In genomic region chr12:45988259-45988658, GRCh38 we compare ENCODE assay signal across 11 cellular contexts. TPM values are rescaled to one million over a fixed set of nuclear protein-coding genes. Genes with fewer than 3 reads are reported as not detected.
DNase-seq lines count a peak whose midpoint lies in the region.
"Had no signal": no experiment of that assay in that cellular context is flagged by ENCODE, and none has a peak within 500 bp of the region (broad histone marks: within the 10 kb centered on the region; RNA-seq: fewer than 3 reads in every experiment).

No MANE protein-coding gene starts in this region.

- peaks cover 0 to 2% (median 0%) of the 10 kb centered on the region in 3 donors for H3K36me3 ChIP-seq in skeletal muscle tissue (ENCODE audit: control insufficient read depth in 3 of 3, insufficient read depth in 3 of 3, low read length in 3 of 3)

- peak overlapping the region in 2 of 3 donors; percentile 3 to 90 for H3K4me3 ChIP-seq in skeletal muscle tissue (ENCODE audit: low read length in 3 of 3)

- peak overlapping the region; percentile 48 to 100 (median 100) for H3K9ac ChIP-seq in skeletal muscle tissue (ENCODE audit: low read depth in 1 of 3, low read length in 3 of 3)

- peaks cover 22 to 52% (median 39%) of the 10 kb centered on the region in 3 donors for H3K4me1 ChIP-seq in skeletal muscle tissue (ENCODE audit: control insufficient read depth in 3 of 3, insufficient read depth in 3 of 3, low read length in 3 of 3)

- peak overlapping the region; percentile 58 for H3K27ac Mint-ChIP-seq in activated T-cell treated with anti-CD3 and anti-CD28 coated beads, Interleukin-2, amount 50 U/mL, for 24 hours
- H3K27ac Mint-ChIP-seq: activated T-helper 2 cell treated with anti-CD3 and anti-CD28 coated beads, Interferon-gamma antibody, Interleukin-2, Interleukin-4, amounts not matched to agents 10 μg/mL and 5 μg/mL and 100 μg/mL, durations not matched to agents 14 hours and 24 hours and 36 hours had no signal

- H3K4me3 Mint-ChIP-seq in activated T-cell treated with anti-CD3 and anti-CD28 coated beads, Interleukin-2, amount 50 U/mL, for 24 hours, result peak overlapping the region; percentile 95

- H3K9me3 ChIP-seq in skeletal muscle tissue (ENCODE audit: control insufficient read depth in 3 of 3, low read length in 3 of 3), result no peaks in the 10 kb centered on the region

- no peak for DNase-seq in activated T-cell treated with anti-CD3 and anti-CD28 coated beads, Interleukin-2, amount 50 U/mL, for 24 hours
- no peak for DNase-seq in activated T-cell treated with anti-CD3 and anti-CD28 coated beads, Interleukin-2, amount 50 U/mL, for 48 hours
- DNase-seq in RKO (ENCODE audit: low spot score), result peak; percentile 81
- peak; percentile 46 for DNase-seq in fibroblast of peridontal ligament (ENCODE audit: extremely low read depth)
- no peak for DNase-seq in DMS53 treated with DMSO at 0.1 percent for 48 hours (lab: John Stamatoyannopoulos, UW; ENCODE audit: unreplicated experiment)
- no peak for DNase-seq in NCI-H2171 (lab: John Stamatoyannopoulos, UW)
- DNase-seq in HuH-7.5 (ENCODE audit: low spot score), result no peak
- DNase-seq: COR-L47, islet precursor cell had no signal

- no peaks in the 10 kb centered on the region for H3K27me3 Mint-ChIP-seq in activated T-cell treated with anti-CD3 and anti-CD28 coated beads, Interleukin-2, amount 50 U/mL, for 24 hours

- H3K27ac ChIP-seq in skeletal muscle tissue (ENCODE audit: low read depth, low read length), result peak overlapping the region; percentile 18

- H3K4me1 Mint-ChIP-seq in activated T-cell treated with anti-CD3 and anti-CD28 coated beads, Interleukin-2, amount 50 U/mL, for 24 hours (ENCODE audit: low read depth), result peaks cover 67% of the 10 kb centered on the region

- no peaks in the 10 kb centered on the region for H3K9me3 Mint-ChIP-seq in activated T-cell treated with anti-CD3 and anti-CD28 coated beads, Interleukin-2, amount 50 U/mL, for 24 hours

- no peaks in the 10 kb centered on the region for H3K27me3 ChIP-seq in skeletal muscle tissue (ENCODE audit: control insufficient read depth in 3 of 3, insufficient read depth in 3 of 3, low read length in 3 of 3)

- H3K36me3 Mint-ChIP-seq in activated T-cell treated with anti-CD3 and anti-CD28 coated beads, Interleukin-2, amount 50 U/mL, for 24 hours (ENCODE audit: low read depth), result peaks cover 78% of the 10 kb centered on the region

RNA-seq across cellular contexts. Expression of gene SCAF11, which starts 2.1 kb away (rescaled TPM):
- 78.3 TPM for total RNA-seq in skeletal muscle tissue

Comparison
In these comparisons a context has a peak if more than half of its experiments do, and no peak if none do; other contexts are left out.
1. DNase-seq: peak in RKO (single experiment) and fibroblast of peridontal ligament (single experiment); none in activated T-cell treated with anti-CD3 and anti-CD28 coated beads, Interleukin-2, amount 50 U/mL, for 24 hours (single experiment), activated T-cell treated with anti-CD3 and anti-CD28 coated beads, Interleukin-2, amount 50 U/mL, for 48 hours (0 of 2), DMS53 treated with DMSO at 0.1 percent for 48 hours (single experiment), NCI-H2171 (single experiment) and HuH-7.5 (single experiment).